ENCODE assay signal across 23 cellular contexts in the genomic region with DNA sequence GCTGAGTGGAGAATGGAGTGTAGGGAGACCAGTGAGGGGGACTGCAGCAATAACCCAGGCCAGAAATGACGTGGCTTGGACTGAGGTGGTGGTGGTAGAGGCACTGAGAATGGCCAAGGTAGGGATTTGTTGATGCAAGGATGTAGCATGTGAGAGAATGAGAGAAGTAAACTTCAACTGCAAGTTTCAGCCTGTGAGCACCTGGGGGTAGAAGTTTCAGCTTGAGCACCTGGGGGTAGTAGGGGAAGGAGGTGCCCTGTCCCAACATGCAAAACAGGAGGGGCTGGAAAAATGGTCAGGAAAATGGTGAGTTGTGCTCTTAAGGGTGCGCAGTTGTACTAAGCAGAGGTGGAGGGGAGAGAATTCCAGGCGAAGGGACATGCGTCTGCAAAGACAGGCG. TPM values are rescaled to one million over a fixed set of nuclear protein-coding genes. Genes with fewer than 3 reads are reported as not detected.
A peak's percentile ranks its signal among the peaks of the same experiment; 100 is the strongest.
DNase-seq lines count a peak whose midpoint lies in the region; ATAC-seq, FAIRE-seq and TF ChIP-seq lines count a peak whose summit lies in the region.
"Had no signal": no experiment of that assay in that cellular context is flagged by ENCODE, and none has a peak within 500 bp of the region (broad histone marks: within the 10 kb centered on the region; RNA-seq: fewer than 3 reads in every experiment).

No MANE protein-coding gene starts in this region.

- H3K4me1 ChIP-seq in OCI-LY3 (ENCODE audit: low read length): peaks cover 8% of the 10 kb centered on the region
- H3K4me1 ChIP-seq in vagina: peaks cover 35% of the 10 kb centered on the region
- H3K4me1 ChIP-seq: HAP-1 had no signal

- intact Hi-C loops in vagina (cut with DNase I) (no loop called here), posterior cingulate gyrus (cut with DNase I) (no loop called here)

- H3K27ac ChIP-seq in OCI-LY3 (ENCODE audit: low read length) (no peak overlapping the region), vagina (peak overlapping the region; percentile 44)

- H3K4me3 ChIP-seq in OCI-LY3 (ENCODE audit: low read length): no peak overlapping the region
- no peak overlapping the region for H3K4me3 ChIP-seq in bronchial epithelial cell (ENCODE audit: low read depth, low read length)
- H3K4me3 ChIP-seq in vagina: no peak overlapping the region
- H3K4me3 ChIP-seq: HAP-1 had no signal

- H3K4me2 ChIP-seq in OCI-LY3 (ENCODE audit: low read length): 0 out of 2 replicates have a peak overlapping the region, but pooled peaks have one; percentile 6

- no peaks in the 10 kb centered on the region for H4K20me1 ChIP-seq in OCI-LY3 (ENCODE audit: insufficient read depth, low read length)

- H3K27me3 ChIP-seq in OCI-LY3 (ENCODE audit: low read depth, low read length) (no peaks in the 10 kb centered on the region), bronchial epithelial cell (ENCODE audit: control insufficient read depth, insufficient read depth, low read length) (no peaks in the 10 kb centered on the region), vagina (no peaks in the 10 kb centered on the region)

- peak; percentile 45 for ATAC-seq in esophagus mucosa

- H2AFZ ChIP-seq in OCI-LY3 (ENCODE audit: low read depth, low read length): no peak overlapping the region

- no peaks in the 10 kb centered on the region for H3K79me2 ChIP-seq in OCI-LY3 (ENCODE audit: low read length)

- TF ChIP-seq CTCF in OCI-LY3 (IDR thresholded peaks at IDR 0.05; ENCODE audit: low read depth, low read length) (no peak), bronchial epithelial cell (IDR thresholded peaks at IDR 0.05; ENCODE audit: insufficient read depth, low read length, severe bottlenecking) (no peak), vagina (IDR thresholded peaks at IDR 0.05) (no peak)

- no peak overlapping the region for H3K9ac ChIP-seq in OCI-LY3 (ENCODE audit: low read length)

- FAIRE-seq in bronchial epithelial cell (lab: Jason Lieb, UNC): no peak
- FAIRE-seq: GM12891, GM18507, H54 had no signal

- no peaks in the 10 kb centered on the region for H3K9me3 ChIP-seq in OCI-LY3 (ENCODE audit: insufficient read depth, low read length)
- no peaks in the 10 kb centered on the region for H3K9me3 ChIP-seq in vagina
- H3K9me3 ChIP-seq: HAP-1 had no signal

- no peak for TF ChIP-seq POLR2A in vagina (IDR thresholded peaks at IDR 0.05)

- no peaks in the 10 kb centered on the region for H3K36me3 ChIP-seq in OCI-LY3 (replicated peaks; ENCODE audit: low read depth, low read length)
- no peaks in the 10 kb centered on the region for H3K36me3 ChIP-seq in bronchial epithelial cell (ENCODE audit: control insufficient read depth, insufficient read depth, low read length)
- no peaks in the 10 kb centered on the region for H3K36me3 ChIP-seq in vagina
- H3K36me3 ChIP-seq: HAP-1 had no signal

- DNase-seq in bronchial epithelial cell (ENCODE audit: low read depth): peak; percentile 69
- no peak for DNase-seq in vagina (ENCODE audit: extremely low spot score in 2 of 2)
- DNase-seq in posterior cingulate gyrus: no peak
- no peak for DNase-seq in stimulated activated CD4-positive, alpha-beta T cell treated with anti-CD3 and anti-CD28 coated beads, Interleukin-4, amount 100 ng/mL, for 4 hours
- no peak for DNase-seq in activated T-cell treated with anti-CD3 and anti-CD28 coated beads, Interleukin-2, amount 50 U/mL, for 1 hour
- DNase-seq: C1 segment of cervical spinal cord; Calu3; CD4-positive, alpha-beta memory T cell; COR-L47; DMS53; DMS79 treated with DMSO at 0.1 percent for 48 hours; GF-D8; GOT3; HFFc6 had no signal

RNA-seq across cellular contexts. Expression of a gene that starts 31.0 kb away (rescaled TPM):
- total RNA-seq in bronchial epithelial cell (under 0.01 and 0.79 TPM in 2 replicates), esophagus mucosa (2.7 TPM), vagina (19.9 TPM)
- total RNA-seq: A172, Calu3, Daoy, G401, HFFc6 had no signal
